9 cellular contexts compared by ENCODE assay signal in genomic region chr17:79925242-79925957, GRCh38.
DNase-seq lines count a peak whose midpoint lies in the region; ATAC-seq and TF ChIP-seq lines count a peak whose summit lies in the region.
"Had no signal": no experiment of that assay in that cellular context is flagged by ENCODE, and none has a peak within 500 bp of the region (broad histone marks: within the 10 kb centered on the region; RNA-seq: fewer than 3 reads in every experiment).

No MANE protein-coding gene starts in this region.

- TF ChIP-seq POLR2A in transverse colon (IDR thresholded peaks at IDR 0.05), result peak; percentile 40

- no peaks in the 10 kb centered on the region for H3K36me3 Mint-ChIP-seq in CD4-positive, alpha-beta T cell (ENCODE audit: low read depth)
- H3K36me3 Mint-ChIP-seq in WTC11, result no peaks in the 10 kb centered on the region

- CTCF ChIA-PET in CD4-positive, alpha-beta T cell (lab: Charles Lee), result no interaction called here
- CTCF ChIA-PET in WTC11 (lab: Charles Lee), result interaction anchor here (0.8 to 2.9 kb wide), 9 partner anchors 25 to 117 kb away, joined by 3 to 15 read pairs (median 4); partner anchors contain the start of gene CBX4

- no peak overlapping the region for H3K4me3 ChIP-seq in transverse colon

- peaks cover 29% of the 10 kb centered on the region for H3K27me3 Mint-ChIP-seq in CD4-positive, alpha-beta T cell
- H3K27me3 Mint-ChIP-seq in WTC11 (ENCODE audit: low read depth), result peaks cover 8% of the 10 kb centered on the region

- peak; percentile 54 to 59 for DNase-seq in SHP77 (lab: John Stamatoyannopoulos, UW)
- no peak for DNase-seq in SHP77 treated with DMSO at 0.1 percent for 48 hours (lab: John Stamatoyannopoulos, UW)
- DNase-seq in astrocyte of the hippocampus (ENCODE audit: low read depth, low spot score), result peak; percentile 84
- peak; percentile 86 for DNase-seq in transverse colon
- no peak for DNase-seq in CD4-positive, alpha-beta T cell
- no peak for DNase-seq in effector CD8-positive, alpha-beta T cell (lab: John Stamatoyannopoulos, UW)
- DNase-seq in WTC11 (ENCODE audit: low spot score), result no peak
- DNase-seq: activated naive CD8-positive, alpha-beta T cell treated with anti-CD3 and anti-CD28 coated beads, Interleukin-2, amount 50 U/mL, for 24 hours had no signal

- no peak overlapping the region for H3K4me3 Mint-ChIP-seq in CD4-positive, alpha-beta T cell
- H3K4me3 Mint-ChIP-seq in WTC11, result no peak overlapping the region
- H3K4me3 Mint-ChIP-seq: activated naive CD8-positive, alpha-beta T cell treated with anti-CD3 and anti-CD28 coated beads, Interleukin-2, amount 50 U/mL, for 24 hours had no signal

- peaks cover 11 to 47% (median 33%) of the 10 kb centered on the region in 4 donors for H3K4me1 ChIP-seq in transverse colon

- H3K36me3 ChIP-seq in transverse colon, result no peaks in the 10 kb centered on the region

- H3K9me3 ChIP-seq in transverse colon, result no peaks in the 10 kb centered on the region
- no peaks in the 10 kb centered on the region for H3K9me3 ChIP-seq in CD4-positive, alpha-beta T cell (ENCODE audit: control insufficient read depth, low read length)

- intact Hi-C loops in transverse colon (cut with DNase I; ENCODE audit: low total_unique reads), result no loop called here
- intact Hi-C loops in CD4-positive, alpha-beta T cell (cut with DNase I, micrococcal nuclease), result no loop called here

- ATAC-seq in CD4-positive, alpha-beta T cell (ENCODE audit: poor library complexity), result no peak
- no peak for ATAC-seq in WTC11
- ATAC-seq: activated naive CD8-positive, alpha-beta T cell treated with anti-CD3 and anti-CD28 coated beads, Interleukin-2, amount 50 U/mL, for 24 hours had no signal

- TF ChIP-seq CTCF in transverse colon (IDR thresholded peaks at IDR 0.05), result peak in 2 of 5 experiments; percentile 17 to 29
- no peak for TF ChIP-seq CTCF in CD4-positive, alpha-beta T cell (IDR thresholded peaks at IDR 0.05)
- TF ChIP-seq CTCF in WTC11 (IDR thresholded peaks at IDR 0.05), result no peak

- no peak overlapping the region for H3K27ac Mint-ChIP-seq in CD4-positive, alpha-beta T cell
- H3K27ac Mint-ChIP-seq in WTC11, result no peak overlapping the region
- H3K27ac Mint-ChIP-seq: activated naive CD8-positive, alpha-beta T cell treated with anti-CD3 and anti-CD28 coated beads, Interleukin-2, amount 50 U/mL, for 24 hours had no signal

- no peaks in the 10 kb centered on the region for H3K9me3 Mint-ChIP-seq in CD4-positive, alpha-beta T cell
- H3K9me3 Mint-ChIP-seq in WTC11, result no peaks in the 10 kb centered on the region
- H3K9me3 Mint-ChIP-seq: activated naive CD8-positive, alpha-beta T cell treated with anti-CD3 and anti-CD28 coated beads, Interleukin-2, amount 50 U/mL, for 24 hours had no signal

- TF ChIP-seq EP300 in transverse colon (IDR thresholded peaks at IDR 0.05; ENCODE audit: low read depth), result no peak

- POLR2A ChIA-PET in CD4-positive, alpha-beta T cell (lab: Charles Lee), result no interaction called here
- POLR2A ChIA-PET in WTC11 (lab: Charles Lee), result no interaction called here

- H3K27ac ChIP-seq in layer of hippocampus (ENCODE audit: low read depth, low read length) (peak overlapping the region; percentile 62), transverse colon (peak overlapping the region; percentile 35 to 78 (median 71))
- H3K27ac ChIP-seq in CD4-positive, alpha-beta T cell (ENCODE audit: low read depth, low read length), result no peak overlapping the region

- no peaks in the 10 kb centered on the region for H3K4me1 Mint-ChIP-seq in CD4-positive, alpha-beta T cell (ENCODE audit: low read depth)
- peaks cover 13% of the 10 kb centered on the region for H3K4me1 Mint-ChIP-seq in WTC11

- in situ Hi-C loops in transverse colon (cut with MboI; ENCODE audit: low pct_ligation_motif_present in 1 of 4, low pct_unique_long_range_greater_than_20kb in 1 of 4, low sequenced_read_pairs in 3 of 4), result no loop called here

- 52% methylated on average over 27 of the region's 29 CpGs; no CpG with 5 or more reads in 1 of the 2 donors for WGBS in transverse colon (ENCODE audit: low coverage in 1 of 2), 2 donors

- peaks cover 2% of the 10 kb centered on the region for H3K27me3 ChIP-seq in layer of hippocampus (ENCODE audit: control insufficient read depth, insufficient read depth, low read length)
- peaks cover 41% of the 10 kb centered on the region for H3K27me3 ChIP-seq in transverse colon
- peaks cover 26% of the 10 kb centered on the region for H3K27me3 ChIP-seq in CD4-positive, alpha-beta T cell (ENCODE audit: control insufficient read depth, insufficient read depth, low read length)

TF ChIP-seq in WTC11, 78 proteins besides CTCF, POLR2A, EP300 and RAD21:
- TF ChIP-seq ZNF263 (CRISPR knock-in tag; IDR thresholded peaks at IDR 0.05; ENCODE audit: low read depth) (no peak), NFYB (CRISPR knock-in tag; conservative IDR thresholded peaks at IDR 0.05; ENCODE audit: low read depth) (no peak)

Comparison
In these comparisons a context has a peak if more than half of its experiments do, and no peak if none do; other contexts are left out.
1. DNase-seq: peak in SHP77 (2 of 2), astrocyte of the hippocampus (single experiment) and transverse colon (single experiment); none in SHP77 treated with DMSO at 0.1 percent for 48 hours (single experiment), CD4-positive, alpha-beta T cell (0 of 10), effector CD8-positive, alpha-beta T cell (single experiment) and WTC11 (single experiment).